20 cellular contexts compared by ENCODE assay signal in the genomic region with DNA sequence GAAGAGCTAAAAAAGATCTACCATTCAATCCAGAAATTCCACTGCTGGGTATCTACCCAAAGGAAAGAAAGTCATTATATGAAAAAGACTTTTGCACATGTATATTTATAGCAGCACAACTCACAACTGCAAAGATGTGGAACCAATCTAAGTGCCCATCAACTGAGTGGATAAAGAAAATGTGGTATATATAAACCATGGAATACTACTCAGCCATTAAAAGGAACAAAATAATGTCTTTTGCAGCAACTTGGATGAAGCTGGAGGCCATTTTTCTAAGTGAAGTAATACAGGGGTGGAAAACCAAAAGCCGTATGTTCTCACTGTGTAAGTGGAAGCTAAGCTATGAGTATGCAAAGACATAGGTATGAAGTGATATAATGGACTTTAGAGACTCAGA.
"Had no signal": no experiment of that assay in that cellular context is flagged by ENCODE, and none has a peak within 500 bp of the region (broad histone marks: within the 10 kb centered on the region; RNA-seq: fewer than 3 reads in every experiment).

No MANE protein-coding gene starts in this region.

- H3K27ac ChIP-seq: foreskin keratinocyte, pancreas, right lobe of liver, suprapubic skin, transverse colon, WERI-Rb-1 had no signal

- ATAC-seq: foreskin keratinocyte; pancreas; right lobe of liver; stimulated activated naive CD8-positive, alpha-beta T cell treated with anti-CD3 and anti-CD28 coated beads, Interleukin-15, amount 100 ng/mL, for 72 hours had no signal

- H3K4me3 ChIP-seq: lung, pancreas, right lobe of liver, suprapubic skin, transverse colon had no signal

- H3K9me3 Mint-ChIP-seq: mesothelial cell of epicardium; stimulated activated naive CD8-positive, alpha-beta T cell treated with anti-CD3 and anti-CD28 coated beads, Interleukin-15, amount 100 ng/mL, for 72 hours had no signal

- H3K9me3 ChIP-seq: pancreas, right lobe of liver, suprapubic skin, transverse colon had no signal

- H3K27me3 ChIP-seq: foreskin keratinocyte, pancreas, right lobe of liver, suprapubic skin, transverse colon had no signal

- DNase-seq: activated CD4-positive, alpha-beta T cell treated with anti-CD3 and anti-CD28 coated beads for 1 hour; activated CD8-positive, alpha-beta memory T cell treated with anti-CD3 and anti-CD28 coated beads for 24 hours; activated CD8-positive, alpha-beta memory T cell treated with anti-CD3 and anti-CD28 coated beads, Interleukin-2, amount 50 U/mL, for 48 hours; activated gamma-delta T cell treated with Interleukin-2 at 50 U/mL for 16 hours; anterior cingulate cortex; caudate nucleus; foreskin keratinocyte; hypothalamus; pancreas; right lobe of liver; small intestine; stimulated activated CD4-positive, alpha-beta T cell treated with anti-CD3 and anti-CD28 coated beads, Interleukin-15, amount 100 ng/mL, for 24 hours; stimulated activated CD4-positive, alpha-beta T cell treated with anti-CD3 and anti-CD28 coated beads, Interleukin-2, amount 100 ng/mL, for 48 hours; stimulated activated naive CD8-positive, alpha-beta T cell treated with anti-CD3 and anti-CD28 coated beads, Interleukin-15, amount 100 ng/mL, for 72 hours; transverse colon; WERI-Rb-1 had no signal

- H3K27ac Mint-ChIP-seq: brain had no signal

- H3K36me3 ChIP-seq: pancreas, suprapubic skin, transverse colon had no signal
